1 cellular context compared by ENCODE assay signal in genomic region chr17:75940727-75941441, GRCh38.
TF ChIP-seq lines count a peak whose summit lies in the region.

FBF1 (minus strand) TSS chr17:75941042; CDS start chr17:75938149, 2,893 bp downstream.

TF ChIP-seq in WTC11, 78 proteins besides CTCF, POLR2A, EP300 and RAD21 (continued from another document):
- TF ChIP-seq JUN (CRISPR knock-in tag; IDR thresholded peaks at IDR 0.05), result 0 out of 2 replicates have a peak, but pooled peaks have one; percentile 63
- TF ChIP-seq ETV6 (CRISPR knock-in tag; IDR thresholded peaks at IDR 0.05), result peak; percentile 60; the same call in 1 of the 2 replicates
- peak; percentile 33; the same call in 1 of the 2 replicates for TF ChIP-seq USF1 (CRISPR knock-in tag; IDR thresholded peaks at IDR 0.05)
- peak; percentile 85 for TF ChIP-seq SP1 (CRISPR knock-in tag; conservative IDR thresholded peaks at IDR 0.05)
- TF ChIP-seq PREB (CRISPR knock-in tag; IDR thresholded peaks at IDR 0.05; ENCODE audit: borderline replicate concordance), result 0 out of 2 replicates have a peak, but pooled peaks have one; percentile 43
- TF ChIP-seq FOXK1 (CRISPR knock-in tag; IDR thresholded peaks at IDR 0.05), result no peak
- TF ChIP-seq NR2C2 (CRISPR knock-in tag; IDR thresholded peaks at IDR 0.05), result no peak
- TF ChIP-seq MXD4 (CRISPR knock-in tag; IDR thresholded peaks at IDR 0.05; ENCODE audit: borderline replicate concordance), result no peak
- TF ChIP-seq USF2 (CRISPR knock-in tag; IDR thresholded peaks at IDR 0.05), result peak; percentile 63
- peak; percentile 89 for TF ChIP-seq TEAD1 (CRISPR knock-in tag; IDR thresholded peaks at IDR 0.05)
- TF ChIP-seq FOXP4 (CRISPR knock-in tag; IDR thresholded peaks at IDR 0.05), result no peak; the same call in 1 of the 2 replicates
- TF ChIP-seq SMAD4 (CRISPR knock-in tag; IDR thresholded peaks at IDR 0.05), result 0 out of 2 replicates have a peak, but pooled peaks have one; percentile 48
- peak; percentile 52; the same call in 1 of the 2 replicates for TF ChIP-seq ARID4B (CRISPR knock-in tag; IDR thresholded peaks at IDR 0.05; ENCODE audit: borderline replicate concordance)
- 0 out of 2 replicates have a peak, but pooled peaks have one; percentile 38 for TF ChIP-seq ZNF281 (CRISPR knock-in tag; IDR thresholded peaks at IDR 0.05)
- TF ChIP-seq NR3C1 (CRISPR knock-in tag; conservative IDR thresholded peaks at IDR 0.05; ENCODE audit: low read depth), result peak; percentile 93
- TF ChIP-seq FOXP1 (CRISPR knock-in tag; IDR thresholded peaks at IDR 0.05; ENCODE audit: borderline replicate concordance), result peak; percentile 94
- no peak for TF ChIP-seq SOX15 (CRISPR knock-in tag; IDR thresholded peaks at IDR 0.05)
- TF ChIP-seq ELF4 (CRISPR knock-in tag; IDR thresholded peaks at IDR 0.05; ENCODE audit: low read depth), result 0 out of 2 replicates have a peak, but pooled peaks have one; percentile 52
- TF ChIP-seq CREM (CRISPR knock-in tag; IDR thresholded peaks at IDR 0.05), result peak; percentile 77; the same call in 1 of the 2 replicates
- peak; percentile 79 for TF ChIP-seq ZNF219 (CRISPR knock-in tag; IDR thresholded peaks at IDR 0.05; ENCODE audit: borderline replicate concordance)
- TF ChIP-seq FOXJ3 (CRISPR knock-in tag; IDR thresholded peaks at IDR 0.05; ENCODE audit: borderline replicate concordance), result no peak
- no peak for TF ChIP-seq OVOL2 (CRISPR knock-in tag; IDR thresholded peaks at IDR 0.05; ENCODE audit: borderline replicate concordance)
- no peak for TF ChIP-seq ESRRA (CRISPR knock-in tag; IDR thresholded peaks at IDR 0.05; ENCODE audit: borderline replicate concordance)
- peak; percentile 77; the same call in 1 of the 2 replicates for TF ChIP-seq HMGXB4 (CRISPR knock-in tag; IDR thresholded peaks at IDR 0.05)
- no peak; the same call in 1 of the 2 replicates for TF ChIP-seq ZNF317 (CRISPR knock-in tag; IDR thresholded peaks at IDR 0.05; ENCODE audit: borderline replicate concordance, low read depth)
- peak; percentile 72; the same call in 1 of the 2 replicates for TF ChIP-seq AFF4 (CRISPR knock-in tag; IDR thresholded peaks at IDR 0.05; ENCODE audit: borderline replicate concordance)
- TF ChIP-seq ZNF512 (CRISPR knock-in tag; IDR thresholded peaks at IDR 0.05; ENCODE audit: borderline replicate concordance), result no peak
- no peak; the same call in 1 of the 2 replicates for TF ChIP-seq CDX4 (CRISPR knock-in tag; IDR thresholded peaks at IDR 0.05; ENCODE audit: borderline replicate concordance)
